In genomic region chr16:70804153-70804728, GRCh38 we compare ENCODE assay signal across 10 cellular contexts. TPM values are rescaled to one million over a fixed set of nuclear protein-coding genes. Genes with fewer than 3 reads are reported as not detected.
DNase-seq lines count a peak whose midpoint lies in the region; ATAC-seq, FAIRE-seq and TF ChIP-seq lines count a peak whose summit lies in the region.
"Had no signal": no experiment of that assay in that cellular context is flagged by ENCODE, and none has a peak within 500 bp of the region (broad histone marks: within the 10 kb centered on the region; RNA-seq: fewer than 3 reads in every experiment).

No MANE protein-coding gene starts in this region.

- POLR2A ChIA-PET in K562 (lab: Yijun Ruan, JAX), result no interaction called here

- ATAC-seq in K562 (no peak), GM21529 (IDR thresholded peaks at IDR 0.05; ENCODE audit: unreplicated experiment) (no peak)
- ATAC-seq: stimulated activated naive CD8-positive, alpha-beta T cell treated with anti-CD3 and anti-CD28 coated beads, Interleukin-15, amount 100 ng/mL, for 72 hours had no signal

- WGBS in K562 (ENCODE audit: insufficient coverage, low coverage, missing lambda C conversion rate), result under 1% methylated on average over 8 of the region's 8 CpGs

- peaks cover 14 to 23% of the 10 kb centered on the region in 2 experiments for H3K27me3 ChIP-seq in K562 (ENCODE audit: control insufficient read depth in 2 of 2, insufficient read depth in 2 of 2, low read length in 2 of 2)
- no peaks in the 10 kb centered on the region for H3K27me3 ChIP-seq in osteoblast (ENCODE audit: insufficient read depth, low read length)

- intact Hi-C loops in K562 (cut with micrococcal nuclease), result no loop called here

- no peak for TF ChIP-seq EP300 in K562 (IDR thresholded peaks at IDR 0.05; ENCODE audit: low read length)

- H3K4me3 ChIP-seq in NB4 (ENCODE audit: low read depth, low read length), result no peak overlapping the region
- H3K4me3 ChIP-seq in K562, result no peak overlapping the region
- peak overlapping the region; percentile 41 for H3K4me3 ChIP-seq in osteoblast (ENCODE audit: insufficient read depth, low read length)

- H3K9me3 ChIP-seq in K562 (replicated peaks; ENCODE audit: control insufficient read depth, insufficient read depth, low read depth, low read length), result no peaks in the 10 kb centered on the region; the same call in 1 of the 2 replicates
- no peaks in the 10 kb centered on the region for H3K9me3 ChIP-seq in osteoblast (ENCODE audit: low read depth, low read length)

- H2AFZ ChIP-seq in K562 (ENCODE audit: low read depth, low read length), result no peak overlapping the region
- H2AFZ ChIP-seq in osteoblast (ENCODE audit: low read length), result peak overlapping the region; percentile 80

- TF ChIP-seq RAD21 in K562 (CRISPR knock-in tag; conservative IDR thresholded peaks at IDR 0.05 in 1 of 2, IDR thresholded peaks at IDR 0.05 in 1 of 2), result no peak

- no peaks in the 10 kb centered on the region for H3K9me1 ChIP-seq in K562 (ENCODE audit: control insufficient read depth, insufficient read depth, low read length)

- FAIRE-seq in K562 (lab: Jason Lieb, UNC), result no peak

- H3K36me3 ChIP-seq in K562 (ENCODE audit: control insufficient read depth, insufficient read depth, low read length) (peaks cover 3% of the 10 kb centered on the region; the same call in 2 of the 3 replicates), osteoblast (ENCODE audit: insufficient read depth, low read length) (no peaks in the 10 kb centered on the region)

- peaks cover 17% of the 10 kb centered on the region for H3K79me2 ChIP-seq in K562 (ENCODE audit: control insufficient read depth, insufficient read depth, low read length)
- H3K79me2 ChIP-seq in osteoblast (ENCODE audit: insufficient read depth, low read length), result peaks cover 17% of the 10 kb centered on the region

- H4K20me1 ChIP-seq in K562 (replicated peaks; ENCODE audit: control insufficient read depth, insufficient read depth, low read length) (no peaks in the 10 kb centered on the region), osteoblast (ENCODE audit: insufficient read depth, low read length) (no peaks in the 10 kb centered on the region)

- no peak overlapping the region for H3K4me2 ChIP-seq in K562 (ENCODE audit: insufficient read depth, low read length)
- peak overlapping the region; percentile 75 for H3K4me2 ChIP-seq in osteoblast (ENCODE audit: insufficient read depth, low read length)

- CTCF ChIA-PET in K562 (lab: Yijun Ruan, JAX; ENCODE audit: low intra/inter-chr PET ratio), result no interaction called here

- DNase-seq in GM03348 (ENCODE audit: low spot score) (peak; percentile 81), NB4 (ENCODE audit: low read depth) (peak; percentile 82), K562 (ENCODE audit: extremely low read depth in 1 of 4, low spot score in 3 of 4) (no peak), osteoblast (ENCODE audit: insufficient read length, low spot score, missing footprints) (peak; percentile 90), NCI-H2171 treated with DMSO at 0.1 percent for 48 hours (lab: John Stamatoyannopoulos, UW) (no peak), kidney tubule cell (ENCODE audit: low spot score) (no peak), KG1 (lab: John Stamatoyannopoulos, UW) (no peak)
- DNase-seq: amniotic stem cell; stimulated activated naive CD8-positive, alpha-beta T cell treated with anti-CD3 and anti-CD28 coated beads, Interleukin-15, amount 100 ng/mL, for 72 hours had no signal

- no peak overlapping the region for H3K9ac ChIP-seq in K562 (ENCODE audit: insufficient read depth in 1 of 2, low read depth in 2 of 2, low read length in 2 of 2)

- in situ Hi-C loops in K562 (cut with MboI), result no loop called here

- TF ChIP-seq CTCF in NB4 (IDR thresholded peaks at IDR 0.05; ENCODE audit: low read depth, low read length), result no peak
- no peak for TF ChIP-seq CTCF in K562 (IDR thresholded peaks at IDR 0.05 in 2 of 3, conservative IDR thresholded peaks at IDR 0.05 in 1 of 3; ENCODE audit: insufficient read depth in 2 of 3, low read depth in 1 of 3, low read length in 3 of 3)
- no peak for TF ChIP-seq CTCF in osteoblast (IDR thresholded peaks at IDR 0.05; ENCODE audit: extremely low read depth, low read depth, low read length)

- TF ChIP-seq POLR2A in NB4 (IDR thresholded peaks at IDR 0.05; ENCODE audit: extremely low read depth, insufficient read length), result no peak
- TF ChIP-seq POLR2A in K562 (conservative IDR thresholded peaks at IDR 0.05), result no peak

- H3K27ac ChIP-seq in K562 (ENCODE audit: extremely low read depth, low read depth, low read length) (no peak overlapping the region; the same call in 2 of the 3 replicates), osteoblast (ENCODE audit: low read depth, low read length) (peak overlapping the region; percentile 99)

- peaks cover 6 to 13% of the 10 kb centered on the region in 2 experiments; a peak in 4 of 5 replicates for H3K4me1 ChIP-seq in K562 (replicated peaks in 1 of 2; ENCODE audit: control insufficient read depth in 2 of 2, insufficient read depth in 2 of 2, low read length in 2 of 2)
- peaks cover 50% of the 10 kb centered on the region for H3K4me1 ChIP-seq in osteoblast (ENCODE audit: insufficient read depth, low read length)

- BruUV-seq in K562 (replicated peaks; lab: Mats Ljungman, UMichigan), result no TSS peak

TF ChIP-seq in K562, 482 proteins besides CTCF, POLR2A, EP300 and RAD21 (continues in another document):
- TF ChIP-seq TAL1 (IDR thresholded peaks at IDR 0.05) (no peak), ZNF407 (IDR thresholded peaks at IDR 0.05; ENCODE audit: low read depth) (no peak)

RNA-seq across cellular contexts. Expression of gene VAC14, which starts 3.3 kb away (rescaled TPM):
- 45.2 and 136 TPM in 2 replicates for total RNA-seq in K562 (2011; cell fraction: chromatin; rRNA removed; ENCODE audit: low replicate concordance)
- 58.6 and 60.4 TPM in 2 replicates for total RNA-seq in K562 (2011; cell fraction: nucleolus; rRNA removed)
- total RNA-seq in K562 (2011; cell fraction: nucleoplasm; rRNA removed), result 39.1 and 43.8 TPM in 2 replicates
- 38.4 and 47.2 TPM in 2 replicates for total RNA-seq in K562 (2014; rRNA removed)
- 8.6 and 12.0 TPM in 2 replicates for total RNA-seq in K562 (2014; rRNA removed; fragmentation: Illumina TruSeq; extraction: Trizol)
- 26.6 and 29.4 TPM in 2 replicates for total RNA-seq in K562 (2015; rRNA removed; fragmentation: Illumina TruSeq; extraction: Trizol)
- 36.7 and 41.6 TPM in 2 replicates for total RNA-seq in K562 (2021)
- polyA plus RNA-seq in K562 (2011; rRNA removed), result 13.8 and 26.1 TPM in 2 replicates
- 19.2 and 38.0 TPM in 2 replicates for polyA plus RNA-seq in K562 (2011; cell fraction: cytosol; rRNA removed)
- polyA plus RNA-seq in K562 (2011; cell fraction: nucleus; rRNA removed), result 25.6 and 51.5 TPM in 2 replicates
- 39.3 and 41.6 TPM in 2 replicates for polyA plus RNA-seq in K562 (2012)
- polyA plus RNA-seq in K562 (2014; fragmentation: Illumina TruSeq; extraction: Trizol), result 33.6 and 42.1 TPM in 2 replicates
- polyA plus RNA-seq in K562 (2014; fragmentation: Nextera tagmentation; extraction: Ambion mirVana), result 1 to 10 TPM; 1.3 to 3.3 TPM
- polyA plus RNA-seq in K562 (2014; rRNA removed), result 27.0 and 31.3 TPM in 2 replicates
- 17.6 and 24.3 TPM in 2 replicates for polyA minus RNA-seq in K562 (2011; rRNA and poly(A)+ RNA removed)
- 27.8 and 38.5 TPM in 2 replicates for polyA minus RNA-seq in K562 (2011; cell fraction: cytosol; rRNA and poly(A)+ RNA removed)
- 21.9 and 23.3 TPM in 2 replicates for polyA minus RNA-seq in K562 (2011; cell fraction: nucleus; rRNA and poly(A)+ RNA removed)
- total RNA-seq in osteoblast, result 72.7 and 83.7 TPM in 2 replicates

Comparison
In these comparisons a context has a peak if more than half of its experiments do, and no peak if none do; other contexts are left out.
1. DNase-seq: peak in GM03348 (single experiment), NB4 (single experiment) and osteoblast (single experiment); none in K562 (0 of 4), NCI-H2171 treated with DMSO at 0.1 percent for 48 hours (single experiment), kidney tubule cell (single experiment) and KG1 (single experiment).